20 cellular contexts compared by ENCODE assay signal in genomic region chr11:76617553-76618265, GRCh38. TPM values are rescaled to one million over a fixed set of nuclear protein-coding genes. Genes with fewer than 3 reads are reported as not detected.
DNase-seq lines count a peak whose midpoint lies in the region; ATAC-seq and TF ChIP-seq lines count a peak whose summit lies in the region.
"Had no signal": no experiment of that assay in that cellular context is flagged by ENCODE, and none has a peak within 500 bp of the region (broad histone marks: within the 10 kb centered on the region; RNA-seq: fewer than 3 reads in every experiment).

No MANE protein-coding gene starts in this region.

- 84% methylated on average over 7 of the region's 7 CpGs for WGBS in right cardiac atrium
- WGBS in mesendoderm (ENCODE audit: extremely low coverage, insufficient coverage, low lambda C conversion rate) = no CpG with 5 or more reads among the region's 7 CpGs

- H3K27me3 ChIP-seq in right cardiac atrium (ENCODE audit: control insufficient read depth, insufficient read depth) = no peaks in the 10 kb centered on the region
- no peaks in the 10 kb centered on the region for H3K27me3 ChIP-seq in osteoblast (ENCODE audit: insufficient read depth, low read length)
- H3K27me3 ChIP-seq in vagina = no peaks in the 10 kb centered on the region
- no peaks in the 10 kb centered on the region for H3K27me3 ChIP-seq in mesendoderm (ENCODE audit: insufficient read depth, low read length, poor library complexity)
- H3K27me3 ChIP-seq: left lung, pancreas had no signal

- no peak overlapping the region for H3K27ac ChIP-seq in right cardiac atrium (ENCODE audit: low read length)
- H3K27ac ChIP-seq in osteoblast (ENCODE audit: low read depth, low read length) = peak overlapping the region; percentile 63
- peak overlapping the region; percentile 77 for H3K27ac ChIP-seq in vagina
- H3K27ac ChIP-seq in mesendoderm (ENCODE audit: low read depth, low read length) = no peak overlapping the region
- H3K27ac ChIP-seq: pancreas had no signal

- H2BK15ac ChIP-seq in mesendoderm (replicated peaks; ENCODE audit: low read depth) = no peak overlapping the region

- H3K4me3 ChIP-seq in right cardiac atrium (ENCODE audit: low read length) (no peak overlapping the region), osteoblast (ENCODE audit: insufficient read depth, low read length) (no peak overlapping the region), vagina (no peak overlapping the region), mesendoderm (ENCODE audit: low read length) (no peak overlapping the region)
- H3K4me3 ChIP-seq: left lung, pancreas had no signal

- H2AFZ ChIP-seq in osteoblast (ENCODE audit: low read length) = peak overlapping the region; percentile 40

- no peaks in the 10 kb centered on the region for H4K20me1 ChIP-seq in osteoblast (ENCODE audit: insufficient read depth, low read length)

- H3K36me3 ChIP-seq in osteoblast (ENCODE audit: insufficient read depth, low read length) (no peaks in the 10 kb centered on the region), vagina (no peaks in the 10 kb centered on the region), mesendoderm (ENCODE audit: control insufficient read depth, insufficient read depth, low read length) (no peaks in the 10 kb centered on the region)
- H3K36me3 ChIP-seq: left lung, pancreas had no signal

- no peak overlapping the region for H4K5ac ChIP-seq in mesendoderm (ENCODE audit: low read length)

- no peak overlapping the region for H3K4ac ChIP-seq in mesendoderm (ENCODE audit: low read depth, low read length)

- H3K56ac ChIP-seq in mesendoderm (ENCODE audit: low read length) = no peak overlapping the region

- no peak for ATAC-seq in right cardiac atrium
- ATAC-seq in Right ventricle myocardium superior (ENCODE audit: poor library complexity) = no peak
- no peak for ATAC-seq in HG03196 (IDR thresholded peaks at IDR 0.05; ENCODE audit: unreplicated experiment)
- ATAC-seq: left lung; PC-3; stimulated activated naive B cell treated with anti-CD40 and anti-IgM and Interleukin-4, amounts not matched to agents 10 μg/mL and 1 μg/mL and 100 μg/mL, for 72 hours had no signal

- intact Hi-C loops in right cardiac atrium (cut with DNase I) (no loop called here), Right ventricle myocardium superior (cut with DNase I) (no loop called here), vagina (cut with DNase I) (no loop called here)

- no peak overlapping the region for H4K8ac ChIP-seq in mesendoderm (ENCODE audit: low read depth, low read length)

- H3K23ac ChIP-seq in mesendoderm (ENCODE audit: low read length) = no peak overlapping the region

- H3K79me1 ChIP-seq in mesendoderm (ENCODE audit: low read length) = no peaks in the 10 kb centered on the region

- no peak overlapping the region for H3K9ac ChIP-seq in mesendoderm (ENCODE audit: low read length)
- H3K9ac ChIP-seq: SK-N-SH had no signal

- H2BK5ac ChIP-seq in mesendoderm (ENCODE audit: low read length) = no peak overlapping the region

- peaks cover 26% of the 10 kb centered on the region for H3K4me1 ChIP-seq in right cardiac atrium (ENCODE audit: control insufficient read depth, insufficient read depth, low read length)
- H3K4me1 ChIP-seq in osteoblast (ENCODE audit: insufficient read depth, low read length) = peaks cover 60% of the 10 kb centered on the region
- peaks cover 48% of the 10 kb centered on the region for H3K4me1 ChIP-seq in vagina
- H3K4me1 ChIP-seq in mesendoderm (ENCODE audit: control insufficient read depth, low read depth, low read length) = no peaks in the 10 kb centered on the region
- H3K4me1 ChIP-seq: left lung, pancreas had no signal

- H3K79me2 ChIP-seq in osteoblast (ENCODE audit: insufficient read depth, low read length) (no peaks in the 10 kb centered on the region), mesendoderm (ENCODE audit: control insufficient read depth, insufficient read depth, low read length) (no peaks in the 10 kb centered on the region)

- H2AK5ac ChIP-seq in mesendoderm (ENCODE audit: low read length) = no peak overlapping the region

- peak in 2 of 3 donors; percentile 5 to 8 for DNase-seq in right cardiac atrium
- DNase-seq in Right ventricle myocardium superior = no peak
- peak; percentile 93 for DNase-seq in fibroblast of peridontal ligament (ENCODE audit: extremely low read depth)
- DNase-seq in osteoblast (ENCODE audit: insufficient read length, low spot score, missing footprints) = peak; percentile 95
- no peak for DNase-seq in vagina (ENCODE audit: extremely low spot score in 2 of 2)
- no peak for DNase-seq in NCI-H1092 treated with DMSO at 0.1 percent for 48 hours (lab: John Stamatoyannopoulos, UW)
- DNase-seq in mesendoderm = no peak
- DNase-seq: activated CD4-positive, alpha-beta T cell treated with anti-CD3 and anti-CD28 coated beads for 48 hours; activated naive CD4-positive, alpha-beta T cell; CD4-positive, alpha-beta T cell; DMS79; NCI-H1417; NCI-H2171; NCI-H748 treated with DMSO at 0.1 percent for 48 hours; pancreas; PC-3; SK-N-SH; stimulated activated naive B cell treated with anti-CD40 and anti-IgM and Interleukin-4, amounts not matched to agents 10 μg/mL and 1 μg/mL and 100 μg/mL, for 72 hours had no signal

- H3K4me2 ChIP-seq in osteoblast (ENCODE audit: insufficient read depth, low read length) (no peak overlapping the region), mesendoderm (ENCODE audit: low read length) (no peak overlapping the region)
- H3K4me2 ChIP-seq: SK-N-SH had no signal

- H3K9me3 ChIP-seq in right cardiac atrium (ENCODE audit: control insufficient read depth, low read length) (no peaks in the 10 kb centered on the region), osteoblast (ENCODE audit: low read depth, low read length) (no peaks in the 10 kb centered on the region), vagina (no peaks in the 10 kb centered on the region)
- H3K9me3 ChIP-seq: left lung, pancreas, SK-N-SH had no signal

- no peak overlapping the region for H3K18ac ChIP-seq in mesendoderm (ENCODE audit: low read length)

- TF ChIP-seq POLR2A in vagina (IDR thresholded peaks at IDR 0.05) = no peak

- TF ChIP-seq CTCF in osteoblast (IDR thresholded peaks at IDR 0.05; ENCODE audit: extremely low read depth, low read depth, low read length) (no peak), vagina (IDR thresholded peaks at IDR 0.05) (no peak)

- H2BK120ac ChIP-seq in mesendoderm (ENCODE audit: low read depth, low read length) = no peak overlapping the region

RNA-seq across cellular contexts. Expression of gene LRRC32, which starts 52.8 kb away (rescaled TPM):
- total RNA-seq in right cardiac atrium = 10 to 100 TPM; 27.7 to 49.9 (median 44.9) TPM
- 72.1 TPM for polyA plus RNA-seq in right cardiac atrium
- 30.3 TPM for total RNA-seq in Right ventricle myocardium superior
- total RNA-seq in osteoblast = 37.6 and 41.3 TPM in 2 replicates
- 66.3 TPM for total RNA-seq in vagina
- 0.76 TPM for polyA plus RNA-seq in mesendoderm (2013, experiment 1 of 2)
- polyA plus RNA-seq in mesendoderm (2013, experiment 2 of 2) = 0.84 TPM
- total RNA-seq: PC-3 had no signal

Comparison
In these comparisons a context has a peak if more than half of its experiments do, and no peak if none do; other contexts are left out.
1. DNase-seq: peak in right cardiac atrium (2 of 3), fibroblast of peridontal ligament (single experiment) and osteoblast (single experiment); none in Right ventricle myocardium superior (single experiment), vagina (0 of 2), NCI-H1092 treated with DMSO at 0.1 percent for 48 hours (single experiment) and mesendoderm (single experiment).
2. H3K27ac ChIP-seq: peak in osteoblast (single experiment) and vagina (single experiment); none in right cardiac atrium (single experiment) and mesendoderm (single experiment).